Comparison of ENCODE assay signal across 12 cellular contexts in the genomic region with DNA sequence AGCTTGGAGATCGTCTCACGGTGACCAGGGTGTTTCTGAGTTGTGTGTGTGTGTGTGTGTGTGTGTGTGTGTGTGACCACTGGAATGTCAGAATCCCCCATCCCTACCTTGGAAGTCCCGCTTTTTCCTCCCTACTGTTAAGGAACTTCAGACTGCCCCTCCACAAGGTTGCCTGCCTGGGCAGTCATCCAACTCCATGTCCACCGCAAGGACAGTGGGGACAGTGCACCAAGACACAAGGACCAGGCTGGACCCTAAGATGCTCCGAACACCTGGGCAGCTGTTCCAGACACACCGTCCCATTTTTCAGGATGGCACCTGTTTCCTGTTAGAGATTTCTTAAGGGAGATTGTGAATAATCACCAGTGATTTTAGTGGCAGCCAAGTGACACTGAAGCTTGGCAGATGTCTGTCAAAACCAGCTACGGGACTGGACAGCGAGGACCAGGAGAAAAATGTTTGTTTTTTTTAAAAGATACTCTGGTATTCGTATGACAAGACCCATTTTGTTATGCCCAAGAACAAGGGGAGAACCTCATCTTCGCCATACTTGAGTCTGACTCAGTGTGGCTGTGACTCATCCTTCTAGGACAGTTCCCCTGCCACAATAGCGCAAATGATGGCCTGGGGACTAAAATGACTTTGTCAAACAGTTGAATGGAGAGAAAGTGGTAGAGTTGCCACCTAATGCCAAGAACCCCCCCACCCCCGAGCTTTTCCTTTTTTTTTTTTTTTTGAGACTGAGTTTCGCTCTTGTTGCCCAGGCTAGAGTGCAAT. TPM values are rescaled to one million over a fixed set of nuclear protein-coding genes. Genes with fewer than 3 reads are reported as not detected.
DNase-seq lines count a peak whose midpoint lies in the region; ATAC-seq lines count a peak whose summit lies in the region.
"Had no signal": no experiment of that assay in that cellular context is flagged by ENCODE, and none has a peak within 500 bp of the region (broad histone marks: within the 10 kb centered on the region; RNA-seq: fewer than 3 reads in every experiment).

No MANE protein-coding gene starts in this region.

- intact Hi-C loops in CD4-positive, alpha-beta memory T cell (cut with micrococcal nuclease), result no loop called here

- no peaks in the 10 kb centered on the region for H3K36me3 ChIP-seq in CD4-positive, alpha-beta memory T cell (ENCODE audit: insufficient read depth, low read length)
- no peaks in the 10 kb centered on the region for H3K36me3 ChIP-seq in ES-I3 (ENCODE audit: insufficient read depth, low read length)
- H3K36me3 ChIP-seq in iPS-15b (ENCODE audit: control insufficient read depth, insufficient read depth, low read length), result no peaks in the 10 kb centered on the region
- H3K36me3 ChIP-seq: Peyer's patch had no signal

- peak; percentile 96 to 98 for ATAC-seq in activated T-cell treated with anti-CD3 and anti-CD28 coated beads, Interleukin-2, amount 50 U/mL, for 72 hours (replicated peaks in 1 of 2)
- no peak for ATAC-seq in GM18498 (IDR thresholded peaks at IDR 0.05; ENCODE audit: unreplicated experiment)
- ATAC-seq: sciatic nerve had no signal

- CTCF ChIA-PET in CD4-positive, alpha-beta memory T cell (lab: Charles Lee; ENCODE audit: partially characterized antibody), result interaction anchor here (0.7 kb wide), 1 partner anchor 235 kb away, joined by 4 read pairs; no protein-coding TSS in a partner anchor

- H3K27me3 ChIP-seq in CD4-positive, alpha-beta memory T cell (ENCODE audit: insufficient read depth, low read length), result no peaks in the 10 kb centered on the region
- peaks cover 29% of the 10 kb centered on the region for H3K27me3 ChIP-seq in iPS-15b (ENCODE audit: control insufficient read depth, insufficient read depth, low read length)
- H3K27me3 ChIP-seq: Peyer's patch had no signal

- no peaks in the 10 kb centered on the region for H3K9me3 ChIP-seq in CD4-positive, alpha-beta memory T cell (ENCODE audit: control insufficient read depth in 1 of 2, low read length in 2 of 2)
- H3K9me3 ChIP-seq in ES-I3 (ENCODE audit: control insufficient read depth, insufficient read depth, low read length), result no peaks in the 10 kb centered on the region
- no peaks in the 10 kb centered on the region for H3K9me3 ChIP-seq in iPS-15b (ENCODE audit: control insufficient read depth, insufficient read depth, low read length)
- H3K9me3 ChIP-seq: Peyer's patch had no signal

- H3K4me1 Mint-ChIP-seq in CD4-positive, alpha-beta memory T cell, result peaks cover 16 to 21% (median 16%) of the 10 kb centered on the region in 4 donors
- peaks cover 20% of the 10 kb centered on the region for H3K4me1 Mint-ChIP-seq in activated T-cell treated with anti-CD3 and anti-CD28 coated beads, Interleukin-2, amount 50 U/mL, for 72 hours (ENCODE audit: low read depth)

- no peaks in the 10 kb centered on the region for H3K36me3 Mint-ChIP-seq in CD4-positive, alpha-beta memory T cell
- peaks cover 0 to 2% of the 10 kb centered on the region in 2 donors for H3K36me3 Mint-ChIP-seq in activated T-cell treated with anti-CD3 and anti-CD28 coated beads, Interleukin-2, amount 50 U/mL, for 72 hours (ENCODE audit: insufficient read depth in 2 of 2)

- H3K9ac ChIP-seq in ES-I3 (ENCODE audit: low read depth, low read length) (peak overlapping the region; percentile 24; the same call in 1 of the 2 replicates), iPS-15b (ENCODE audit: low read depth, low read length) (no peak overlapping the region)

- no peak overlapping the region for H3K27ac ChIP-seq in CD4-positive, alpha-beta memory T cell (ENCODE audit: low read depth, low read length)
- H3K27ac ChIP-seq: Peyer's patch had no signal

- no peaks in the 10 kb centered on the region for H3K9me3 Mint-ChIP-seq in CD4-positive, alpha-beta memory T cell
- no peaks in the 10 kb centered on the region for H3K9me3 Mint-ChIP-seq in activated T-cell treated with anti-CD3 and anti-CD28 coated beads, Interleukin-2, amount 50 U/mL, for 72 hours

- peaks cover 28 to 36% of the 10 kb centered on the region in 2 donors for H3K27me3 Mint-ChIP-seq in CD4-positive, alpha-beta memory T cell
- H3K27me3 Mint-ChIP-seq in activated T-cell treated with anti-CD3 and anti-CD28 coated beads, Interleukin-2, amount 50 U/mL, for 72 hours (ENCODE audit: low read depth), result peaks cover 57% of the 10 kb centered on the region

- peaks cover 9% of the 10 kb centered on the region for H3K4me1 ChIP-seq in CD4-positive, alpha-beta memory T cell (ENCODE audit: insufficient read depth, low read length)
- peaks cover 23% of the 10 kb centered on the region for H3K4me1 ChIP-seq in ES-I3 (ENCODE audit: insufficient read depth, low read length)
- H3K4me1 ChIP-seq in iPS-15b (ENCODE audit: control insufficient read depth, insufficient read depth, low read length), result no peaks in the 10 kb centered on the region
- H3K4me1 ChIP-seq: Peyer's patch had no signal

- DNase-seq in CD4-positive, alpha-beta memory T cell, result no peak
- DNase-seq in activated T-cell treated with anti-CD3 and anti-CD28 coated beads, Interleukin-2, amount 50 U/mL, for 72 hours, result peak; percentile 47 to 74
- DNase-seq in OCI-M2 (lab: John Stamatoyannopoulos, UW; ENCODE audit: unreplicated experiment) (no peak), NCI-H2107 (lab: John Stamatoyannopoulos, UW) (no peak)
- DNase-seq: effector memory CD4-positive, alpha-beta T cell; NCI-H1930; Peyer's patch had no signal

- peak overlapping the region in 5 of 8 donors; percentile 15 to 66 (median 60) for H3K4me3 Mint-ChIP-seq in CD4-positive, alpha-beta memory T cell
- H3K4me3 Mint-ChIP-seq in activated T-cell treated with anti-CD3 and anti-CD28 coated beads, Interleukin-2, amount 50 U/mL, for 72 hours, result peak overlapping the region; percentile 24 to 66

- no peak overlapping the region for H3K4me3 ChIP-seq in CD4-positive, alpha-beta memory T cell (ENCODE audit: low read length in 2 of 2)
- peak overlapping the region; percentile 38 for H3K4me3 ChIP-seq in iPS-15b (ENCODE audit: low read depth, low read length)
- H3K4me3 ChIP-seq: Peyer's patch had no signal

- no peak overlapping the region for H3K27ac Mint-ChIP-seq in CD4-positive, alpha-beta memory T cell
- no peak overlapping the region for H3K27ac Mint-ChIP-seq in activated T-cell treated with anti-CD3 and anti-CD28 coated beads, Interleukin-2, amount 50 U/mL, for 72 hours

- POLR2A ChIA-PET in CD4-positive, alpha-beta memory T cell (lab: Charles Lee; ENCODE audit: partially characterized antibody), result no interaction called here

RNA-seq across cellular contexts. Expression of gene PAQR9, which starts 15.5 kb away (rescaled TPM):
- not detected for total RNA-seq in CD4-positive, alpha-beta memory T cell
- polyA plus RNA-seq in CD4-positive, alpha-beta memory T cell, result not detected
- total RNA-seq in activated T-cell treated with anti-CD3 and anti-CD28 coated beads, Interleukin-2, amount 50 U/mL, for 72 hours, result not detected
- total RNA-seq: mononuclear cell, Peyer's patch had no signal

RNA-seq across cellular contexts. Expression of gene U2SURP, which starts 53.4 kb away (rescaled TPM):
- 100 to 1,000 TPM; 137 TPM for total RNA-seq in CD4-positive, alpha-beta memory T cell
- 100 to 1,000 TPM in 1 of 2 donors, 10 to 100 TPM in 1; 97.6 to 115 TPM for polyA plus RNA-seq in CD4-positive, alpha-beta memory T cell
- 100 to 1,000 TPM; 157 to 179 TPM for total RNA-seq in activated T-cell treated with anti-CD3 and anti-CD28 coated beads, Interleukin-2, amount 50 U/mL, for 72 hours

RNA-seq across cellular contexts. Expression of gene PCOLCE2, which starts 59.1 kb away (rescaled TPM):
- not detected for total RNA-seq in CD4-positive, alpha-beta memory T cell
- polyA plus RNA-seq in CD4-positive, alpha-beta memory T cell, result not detected
- total RNA-seq in activated T-cell treated with anti-CD3 and anti-CD28 coated beads, Interleukin-2, amount 50 U/mL, for 72 hours, result not detected
- total RNA-seq: mononuclear cell had no signal

Comparison
In these comparisons a context has a peak if more than half of its experiments do, and no peak if none do; other contexts are left out.
1. DNase-seq: peak in activated T-cell treated with anti-CD3 and anti-CD28 coated beads, Interleukin-2, amount 50 U/mL, for 72 hours (2 of 2); none in CD4-positive, alpha-beta memory T cell (0 of 5), OCI-M2 (single experiment) and NCI-H2107 (single experiment).